In the genomic region with DNA sequence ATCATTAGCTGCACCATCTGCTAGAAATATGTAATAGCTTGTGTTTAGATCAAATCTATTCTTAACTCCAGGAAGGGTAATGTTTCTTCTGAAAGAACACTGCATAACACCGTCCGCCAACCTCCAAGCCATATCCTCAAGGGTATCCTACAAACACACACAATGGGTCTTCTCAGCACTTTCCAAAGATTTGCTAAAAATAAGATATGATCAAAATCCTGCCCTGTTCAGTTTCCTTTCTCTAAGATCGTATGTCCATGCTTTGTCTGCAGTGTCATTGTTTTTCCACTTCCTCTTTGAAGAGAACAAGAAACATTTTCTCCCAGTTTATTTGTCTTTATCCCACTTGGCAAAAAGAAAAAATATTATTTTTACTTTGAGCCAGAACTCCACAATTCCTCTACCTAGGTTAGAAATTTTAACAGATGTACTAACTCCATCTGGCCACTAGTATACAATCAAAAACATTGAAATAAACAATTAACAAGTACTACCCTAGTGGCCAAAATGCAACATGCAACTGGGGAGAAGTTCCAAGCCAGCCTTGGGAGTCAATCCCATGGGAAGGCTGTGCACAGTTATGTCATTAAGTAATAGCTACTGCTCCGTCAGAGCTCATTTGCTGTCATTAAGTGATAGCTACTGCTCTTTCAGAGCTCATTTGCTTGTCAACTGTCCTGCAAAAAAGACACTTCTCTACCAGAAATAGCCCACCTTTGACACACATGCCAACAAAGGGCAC, we compare ENCODE assay signal across 2 cellular contexts.
TF ChIP-seq lines count a peak whose summit lies in the region.

No MANE protein-coding gene starts in this region.

TF ChIP-seq in WTC11, 78 proteins besides CTCF, POLR2A, EP300 and RAD21 (continued from another document):
- TF ChIP-seq, protein P1, sequence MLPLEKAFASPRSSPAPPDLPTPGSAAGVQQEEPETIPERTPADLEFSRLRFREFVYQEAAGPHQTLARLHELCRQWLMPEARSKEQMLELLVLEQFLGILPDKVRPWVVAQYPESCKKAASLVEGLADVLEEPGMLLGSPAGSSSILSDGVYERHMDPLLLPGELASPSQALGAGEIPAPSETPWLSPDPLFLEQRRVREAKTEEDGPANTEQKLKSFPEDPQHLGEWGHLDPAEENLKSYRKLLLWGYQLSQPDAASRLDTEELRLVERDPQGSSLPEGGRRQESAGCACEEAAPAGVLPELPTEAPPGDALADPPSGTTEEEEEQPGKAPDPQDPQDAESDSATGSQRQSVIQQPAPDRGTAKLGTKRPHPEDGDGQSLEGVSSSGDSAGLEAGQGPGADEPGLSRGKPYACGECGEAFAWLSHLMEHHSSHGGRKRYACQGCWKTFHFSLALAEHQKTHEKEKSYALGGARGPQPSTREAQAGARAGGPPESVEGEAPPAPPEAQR (CRISPR knock-in tag; IDR thresholded peaks at IDR 0.05) = no peak
- no peak for TF ChIP-seq TCF7 (CRISPR knock-in tag; IDR thresholded peaks at IDR 0.05; ENCODE audit: low read depth)
- TF ChIP-seq GABPB1 (CRISPR knock-in tag; IDR thresholded peaks at IDR 0.05) = no peak
- no peak for TF ChIP-seq OVOL2 (CRISPR knock-in tag; IDR thresholded peaks at IDR 0.05; ENCODE audit: borderline replicate concordance)

TF ChIP-seq in HepG2, 621 proteins besides CTCF, POLR2A, EP300 and RAD21 (continued from another document):
- no peak for TF ChIP-seq TAF1 (CRISPR knock-in tag; IDR thresholded peaks at IDR 0.05)
